In the genomic region with DNA sequence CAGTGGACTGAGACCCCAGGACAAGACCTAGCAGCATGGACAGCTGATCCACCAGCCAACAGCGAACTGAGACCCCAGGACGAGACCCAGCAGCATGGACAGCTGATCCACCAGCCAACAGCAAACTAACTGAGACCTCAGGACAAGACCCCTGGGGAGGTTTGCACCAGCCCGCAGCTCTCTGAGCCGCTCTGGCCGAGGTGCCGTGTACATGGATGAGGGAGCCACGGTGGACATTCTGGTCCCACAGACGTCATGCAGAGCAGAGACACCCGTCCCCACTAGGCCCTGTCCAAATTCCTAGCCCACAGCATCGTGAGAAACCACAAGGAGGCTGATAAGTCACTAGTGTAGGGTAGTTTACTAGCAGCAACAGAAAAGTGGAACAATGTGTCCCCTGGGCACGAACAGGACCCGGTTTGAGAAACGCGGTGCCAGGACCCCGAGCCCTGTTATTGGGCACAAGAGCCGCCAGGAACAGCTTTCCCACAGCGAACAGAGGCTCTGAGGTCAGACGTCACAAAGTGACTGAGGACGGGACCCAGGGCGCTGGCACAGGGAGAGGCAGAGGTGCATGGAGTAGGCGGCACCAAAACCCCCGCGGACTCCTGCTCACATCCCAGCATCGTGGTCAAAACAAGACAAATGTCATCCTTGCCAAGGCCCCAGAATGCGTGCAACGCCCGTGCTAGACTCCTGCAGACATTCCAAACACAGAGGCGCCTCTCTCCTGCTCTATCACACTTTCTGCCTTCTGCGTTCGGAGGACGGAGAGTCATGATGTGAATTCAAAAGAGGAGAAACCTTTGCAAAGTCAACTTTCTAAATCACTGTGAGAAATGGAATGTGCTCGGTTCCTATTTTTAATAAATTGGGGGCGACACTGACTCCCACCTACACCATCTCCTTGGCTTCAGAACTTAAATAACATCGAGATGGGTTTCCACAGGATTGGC, we compare ENCODE assay signal across 13 cellular contexts.
"Had no signal": no experiment of that assay in that cellular context is flagged by ENCODE, and none has a peak within 500 bp of the region (broad histone marks: within the 10 kb centered on the region; RNA-seq: fewer than 3 reads in every experiment).

No MANE protein-coding gene starts in this region.

- H3K36me3 ChIP-seq: right atrium auricular region had no signal

- ATAC-seq: stimulated activated naive CD8-positive, alpha-beta T cell treated with anti-CD3 and anti-CD28 coated beads, Interleukin-15, amount 100 ng/mL, for 72 hours had no signal

- H3K4me1 ChIP-seq: right atrium auricular region had no signal

- FAIRE-seq: colon, frontal cortex, keratinocyte, small intestine had no signal

- H3K27me3 ChIP-seq: right atrium auricular region had no signal

- H3K9me3 ChIP-seq: right atrium auricular region had no signal

- H3K27ac ChIP-seq: right atrium auricular region had no signal

- H3K4me3 ChIP-seq: right atrium auricular region had no signal

- DNase-seq: activated naive CD4-positive, alpha-beta T cell treated with anti-CD3 and anti-CD28 coated beads, Interleukin-2, amount 10 ng/mL, durations not matched to agents 7 days and 5 days; activated T-cell treated with anti-CD3 and anti-CD28 coated beads for 4 hours; mammary epithelial cell; midbrain; nephron progenitor cell; small intestine; stimulated activated CD4-positive, alpha-beta T cell treated with anti-CD3 and anti-CD28 coated beads, Interleukin-15, amount 100 ng/mL, for 24 hours; stimulated activated CD4-positive, alpha-beta T cell treated with anti-CD3 and anti-CD28 coated beads, Interleukin-2, amount 100 ng/mL, for 48 hours; stimulated activated naive CD8-positive, alpha-beta T cell treated with anti-CD3 and anti-CD28 coated beads, Interleukin-15, amount 100 ng/mL, for 72 hours had no signal
